ENCODE assay signal across 8 cellular contexts in genomic region chr17:38509772-38510423, GRCh38.
DNase-seq lines count a peak whose midpoint lies in the region; ATAC-seq and TF ChIP-seq lines count a peak whose summit lies in the region.

No MANE protein-coding gene starts in this region.

- H2AFZ ChIP-seq in GM23338: no peak overlapping the region

- peaks cover 35% of the 10 kb centered on the region for H3F3A ChIP-seq in GM23338 (replicated peaks; ENCODE audit: low read depth)

- no peak overlapping the region for H3K9ac ChIP-seq in skeletal muscle satellite cell (ENCODE audit: low read depth, low read length)

- ATAC-seq in GM23338 (peak; percentile 13), HG03159 (IDR thresholded peaks at IDR 0.05; ENCODE audit: unreplicated experiment) (no peak), GM18502 (IDR thresholded peaks at IDR 0.05; ENCODE audit: poor library complexity, unreplicated experiment) (no peak)

- peak; percentile 75 for DNase-seq in GM23338 (ENCODE audit: low spot score)
- no peak for DNase-seq in iPS DF 6.9 (ENCODE audit: low read depth, low spot score)
- DNase-seq in cortex of kidney (lab: John Stamatoyannopoulos, UW): no peak
- DNase-seq in NCI-H526 treated with DMSO at 0.1 percent for 48 hours (lab: John Stamatoyannopoulos, UW): no peak

- H3K27me3 ChIP-seq in GM23338 (ENCODE audit: insufficient read depth): peaks cover 21% of the 10 kb centered on the region
- no peaks in the 10 kb centered on the region; the same call in 1 of the 2 replicates for H3K27me3 ChIP-seq in iPS DF 6.9 (ENCODE audit: control insufficient read depth, insufficient read depth, low read length)
- no peaks in the 10 kb centered on the region for H3K27me3 ChIP-seq in skeletal muscle satellite cell (ENCODE audit: control insufficient read depth, insufficient read depth, low read length)

- H3K4me3 ChIP-seq in GM23338: peak overlapping the region; percentile 61
- peak overlapping the region; percentile 30; the same call in 1 of the 2 replicates for H3K4me3 ChIP-seq in iPS DF 6.9 (ENCODE audit: low read length)
- peak overlapping the region; percentile 7 for H3K4me3 ChIP-seq in skeletal muscle satellite cell (ENCODE audit: low read length)

- H3K79me2 ChIP-seq in GM23338 (replicated peaks; ENCODE audit: insufficient read depth): no peaks in the 10 kb centered on the region

- peaks cover 49% of the 10 kb centered on the region for H3K27me3 Mint-ChIP-seq in GM23338 (ENCODE audit: insufficient read depth, low read depth, poor library complexity)
- H3K27me3 Mint-ChIP-seq in activated naive CD8-positive, alpha-beta T cell: peaks cover 24% of the 10 kb centered on the region

- H3K4me1 ChIP-seq in GM23338 (ENCODE audit: insufficient read depth) (peaks cover 31% of the 10 kb centered on the region), iPS DF 6.9 (ENCODE audit: control insufficient read depth, insufficient read depth, low read length) (peaks cover 12% of the 10 kb centered on the region), skeletal muscle satellite cell (ENCODE audit: control insufficient read depth, insufficient read depth, low read length) (peaks cover 40% of the 10 kb centered on the region)

- peak overlapping the region; percentile 73 for H3K4me3 Mint-ChIP-seq in GM23338
- peak overlapping the region; percentile 92 for H3K4me3 Mint-ChIP-seq in activated naive CD8-positive, alpha-beta T cell

- H3K36me3 ChIP-seq in GM23338 (ENCODE audit: insufficient read depth) (no peaks in the 10 kb centered on the region), iPS DF 6.9 (ENCODE audit: control insufficient read depth, insufficient read depth, low read length) (no peaks in the 10 kb centered on the region), skeletal muscle satellite cell (ENCODE audit: insufficient read depth, low read length) (peaks cover 19% of the 10 kb centered on the region)

- no peaks in the 10 kb centered on the region; the same call in 1 of the 2 replicates for H4K20me1 ChIP-seq in GM23338 (replicated peaks; ENCODE audit: insufficient read depth)

- 0 out of 3 replicates have a peak, but pooled peaks cover 4% of the 10 kb centered on the region for H3K9me3 Mint-ChIP-seq in GM23338
- H3K9me3 Mint-ChIP-seq in activated naive CD8-positive, alpha-beta T cell (ENCODE audit: low read depth): no peaks in the 10 kb centered on the region

- H3K27ac Mint-ChIP-seq in GM23338: peak overlapping the region; percentile 85; the same call in 1 of the 2 replicates
- no peak overlapping the region for H3K27ac Mint-ChIP-seq in activated naive CD8-positive, alpha-beta T cell

- H3K9me2 ChIP-seq in GM23338 (ENCODE audit: insufficient read depth): no peaks in the 10 kb centered on the region

- H3K9me3 ChIP-seq in iPS DF 6.9 (ENCODE audit: control insufficient read depth, insufficient read depth, low read length): no peaks in the 10 kb centered on the region
- no peaks in the 10 kb centered on the region for H3K9me3 ChIP-seq in skeletal muscle satellite cell (replicated peaks; ENCODE audit: low read length)

- peak overlapping the region; percentile 90 for H3K4me2 ChIP-seq in GM23338
- peak overlapping the region; percentile 67 for H3K4me2 ChIP-seq in skeletal muscle satellite cell (ENCODE audit: low read length)

- no CpG with 5 or more reads among the region's 81 CpGs for WGBS in iPS DF 6.9 (ENCODE audit: insufficient coverage, insufficient read length)

- H3K36me3 Mint-ChIP-seq in GM23338 (ENCODE audit: low read depth): peaks cover 23% of the 10 kb centered on the region
- no peaks in the 10 kb centered on the region for H3K36me3 Mint-ChIP-seq in activated naive CD8-positive, alpha-beta T cell

- H3K4me1 Mint-ChIP-seq in GM23338: peaks cover 42% of the 10 kb centered on the region
- H3K4me1 Mint-ChIP-seq in activated naive CD8-positive, alpha-beta T cell (ENCODE audit: low read depth): peaks cover 9% of the 10 kb centered on the region

- no peak overlapping the region for H3K27ac ChIP-seq in GM23338 (ENCODE audit: low read depth)
- H3K27ac ChIP-seq in iPS DF 6.9 (ENCODE audit: low read length): no peak overlapping the region

- TF ChIP-seq CTCF in GM23338 (conservative IDR thresholded peaks at IDR 0.05; ENCODE audit: low read depth in 2 of 2): no peak

TF ChIP-seq in GM23338, 12 proteins besides CTCF, POLR2A, EP300 and RAD21 (continues in another document):
- TF ChIP-seq JUNB (IDR thresholded peaks at IDR 0.05; ENCODE audit: unreplicated experiment) (no peak), ZNF462 (CRISPR knock-in tag; IDR thresholded peaks at IDR 0.05) (no peak), REST (IDR thresholded peaks at IDR 0.05; ENCODE audit: unreplicated experiment) (no peak)

Comparison
In these comparisons a context has a peak if more than half of its experiments do, and no peak if none do; other contexts are left out.
1. H3K4me3 ChIP-seq: peak in every context shown above with its lines; median percentile 61 in GM23338; 30 in iPS DF 6.9; 7 in skeletal muscle satellite cell.